ENCODE assay signal across 8 cellular contexts in the genomic region with DNA sequence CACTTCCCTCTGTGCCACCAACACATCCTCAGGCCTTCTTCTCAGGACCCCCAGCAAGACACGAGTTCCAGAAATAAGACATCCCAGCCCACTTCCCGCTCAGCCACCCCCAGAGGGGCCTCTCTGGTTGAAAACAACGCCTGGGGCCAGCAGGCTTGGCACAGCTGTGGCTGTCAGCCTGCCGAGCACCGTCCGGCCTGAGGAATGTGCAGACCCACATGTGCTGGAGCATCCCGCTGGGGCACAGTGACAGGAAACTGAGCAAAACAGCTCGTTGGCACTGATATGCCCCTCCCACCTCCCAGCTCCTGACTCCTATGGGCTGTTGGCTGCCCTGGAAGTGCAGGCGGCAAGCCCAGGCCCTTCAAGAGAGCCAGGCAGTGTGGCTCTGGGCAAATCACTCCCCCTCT. TPM values are rescaled to one million over a fixed set of nuclear protein-coding genes. Genes with fewer than 3 reads are reported as not detected.
A peak's percentile ranks its signal among the peaks of the same experiment; 100 is the strongest.
DNase-seq lines count a peak whose midpoint lies in the region; ATAC-seq and TF ChIP-seq lines count a peak whose summit lies in the region.

No MANE protein-coding gene starts in this region.

- peaks cover 76% of the 10 kb centered on the region for H3K4me1 Mint-ChIP-seq in activated T-cell treated with anti-CD3 and anti-CD28 coated beads, Interleukin-2, amount 50 U/mL, for 24 hours (ENCODE audit: low read depth)
- peaks cover 17% of the 10 kb centered on the region for H3K4me1 Mint-ChIP-seq in glutamatergic neuron (ENCODE audit: low read depth, unreplicated experiment)

- H3K27me3 ChIP-seq in rectal smooth muscle tissue (ENCODE audit: control insufficient read depth, insufficient read depth, low read length), result no peaks in the 10 kb centered on the region

- no peak overlapping the region for H3K27ac ChIP-seq in rectal smooth muscle tissue (ENCODE audit: low read depth, low read length)

- H3K9ac ChIP-seq in rectal smooth muscle tissue (ENCODE audit: low read length), result no peak overlapping the region

- peaks cover 2% of the 10 kb centered on the region for H3K4me1 ChIP-seq in rectal smooth muscle tissue (ENCODE audit: control insufficient read depth, insufficient read depth, low read length)

- DNase-seq in AG20443 (ENCODE audit: low spot score) (peak; percentile 55), glutamatergic neuron (peak; percentile 69), omental fat pad (ENCODE audit: low spot score) (no peak), GM13976 (ENCODE audit: low spot score) (no peak)
- DNase-seq in activated T-cell treated with anti-CD3 and anti-CD28 coated beads, Interleukin-2, amount 50 U/mL, for 24 hours, result no peak

- no peaks in the 10 kb centered on the region for H3K27me3 Mint-ChIP-seq in activated T-cell treated with anti-CD3 and anti-CD28 coated beads, Interleukin-2, amount 50 U/mL, for 24 hours
- peaks cover 7% of the 10 kb centered on the region for H3K27me3 Mint-ChIP-seq in glutamatergic neuron (ENCODE audit: unreplicated experiment)

- H3K4me3 ChIP-seq in rectal smooth muscle tissue (ENCODE audit: low read length), result peak overlapping the region; percentile 73

- peak overlapping the region; percentile 83 for H3K27ac Mint-ChIP-seq in activated T-cell treated with anti-CD3 and anti-CD28 coated beads, Interleukin-2, amount 50 U/mL, for 24 hours
- H3K27ac Mint-ChIP-seq in glutamatergic neuron (ENCODE audit: unreplicated experiment), result no peak overlapping the region

- ATAC-seq in omental fat pad (ENCODE audit: low FRiP score) (no peak), HG03520 (IDR thresholded peaks at IDR 0.05; ENCODE audit: unreplicated experiment) (no peak)

- no peaks in the 10 kb centered on the region for H3K9me3 Mint-ChIP-seq in activated T-cell treated with anti-CD3 and anti-CD28 coated beads, Interleukin-2, amount 50 U/mL, for 24 hours
- H3K9me3 Mint-ChIP-seq in glutamatergic neuron (ENCODE audit: unreplicated experiment), result peaks cover 5% of the 10 kb centered on the region

- H3K36me3 ChIP-seq in rectal smooth muscle tissue (ENCODE audit: control insufficient read depth, insufficient read depth, low read length), result no peaks in the 10 kb centered on the region

- TF ChIP-seq CTCF in glutamatergic neuron (IDR thresholded peaks at IDR 0.05; ENCODE audit: partially characterized antibody, unreplicated experiment), result no peak
- no peak for TF ChIP-seq CTCF in omental fat pad (IDR thresholded peaks at IDR 0.05)
- no peak for TF ChIP-seq CTCF in GM13976 (IDR thresholded peaks at IDR 0.05; ENCODE audit: borderline replicate concordance, control extremely low read depth, extremely low read depth, insufficient read depth, missing control alignments)

- in situ Hi-C loops in GM13976 (cut with MboI; ENCODE audit: low sequenced_read_pairs, unreplicated experiment), result no loop called here

- peak overlapping the region; percentile 86 for H3K4me3 Mint-ChIP-seq in activated T-cell treated with anti-CD3 and anti-CD28 coated beads, Interleukin-2, amount 50 U/mL, for 24 hours
- H3K4me3 Mint-ChIP-seq in glutamatergic neuron (ENCODE audit: unreplicated experiment), result peak overlapping the region; percentile 83

- TF ChIP-seq POLR2A in GM19193 (IDR thresholded peaks at IDR 0.05; ENCODE audit: extremely low read depth, insufficient read depth, insufficient read length), result peak; percentile 51

- H3K36me3 Mint-ChIP-seq in activated T-cell treated with anti-CD3 and anti-CD28 coated beads, Interleukin-2, amount 50 U/mL, for 24 hours (ENCODE audit: low read depth), result peaks cover 16% of the 10 kb centered on the region
- H3K36me3 Mint-ChIP-seq in glutamatergic neuron (ENCODE audit: unreplicated experiment), result no peaks in the 10 kb centered on the region

RNA-seq across cellular contexts. Expression of gene SYNE3, which starts 1.4 kb away (rescaled TPM):
- total RNA-seq in glutamatergic neuron (ENCODE audit: unreplicated experiment), result 7.1 TPM
- 100 to 1,000 TPM in 1 of 4 donors, 10 to 100 TPM in 3; 46.9 to 109 (median 88.6) TPM for total RNA-seq in omental fat pad

RNA-seq across cellular contexts. Expression of gene GLRX5, which starts 19.8 kb away (rescaled TPM):
- total RNA-seq in glutamatergic neuron (ENCODE audit: unreplicated experiment) (38.9 TPM), omental fat pad (10 to 100 TPM; 25.5 to 36.8 (median 27.2) TPM)

Comparison
In these comparisons a context has a peak if more than half of its experiments do, and no peak if none do; other contexts are left out.
1. DNase-seq: peak in AG20443 (single experiment) and glutamatergic neuron (single experiment); none in activated T-cell treated with anti-CD3 and anti-CD28 coated beads, Interleukin-2, amount 50 U/mL, for 24 hours (single experiment), omental fat pad (single experiment) and GM13976 (single experiment).